1 cellular context compared by ENCODE assay signal in genomic region chr3:42053476-42053875, GRCh38.
TF ChIP-seq lines count a peak whose summit lies in the region.

No MANE protein-coding gene starts in this region.

TF ChIP-seq in HEK293, 187 proteins besides CTCF, POLR2A, EP300 and RAD21 (continued from another document):
- TF ChIP-seq ZNF830 (tag by site-specific recombination; IDR thresholded peaks at IDR 0.05; ENCODE audit: low read depth) (no peak), ZBTB49 (tag by site-specific recombination; IDR thresholded peaks at IDR 0.05; ENCODE audit: low read depth) (no peak), ZNF518A (tag by site-specific recombination; conservative IDR thresholded peaks at IDR 0.05; ENCODE audit: low read depth) (no peak), ZFHX2 (tag by site-specific recombination; conservative IDR thresholded peaks at IDR 0.05) (peak; percentile 26; the same call in 1 of the 2 replicates)
